In genomic region chr5:98455660-98456059, GRCh38 we compare ENCODE assay signal across 16 cellular contexts.
DNase-seq lines count a peak whose midpoint lies in the region; ATAC-seq and TF ChIP-seq lines count a peak whose summit lies in the region.
"Had no signal": no experiment of that assay in that cellular context is flagged by ENCODE, and none has a peak within 500 bp of the region (broad histone marks: within the 10 kb centered on the region; RNA-seq: fewer than 3 reads in every experiment).

No MANE protein-coding gene starts in this region.

- peaks cover 2 to 8% of the 10 kb centered on the region in 2 donors for H3K9me3 Mint-ChIP-seq in effector memory CD8-positive, alpha-beta T cell
- H3K9me3 Mint-ChIP-seq: activated CD8-positive, alpha-beta T cell treated with anti-CD3 and anti-CD28 coated beads for 36 hours had no signal

- peak overlapping the region; percentile 5 for H3K27ac ChIP-seq in foreskin keratinocyte
- H3K27ac ChIP-seq: coronary artery, psoas muscle, vagina had no signal

- no peak overlapping the region for H3K4me3 Mint-ChIP-seq in effector memory CD8-positive, alpha-beta T cell
- H3K4me3 Mint-ChIP-seq: activated CD8-positive, alpha-beta T cell treated with anti-CD3 and anti-CD28 coated beads for 36 hours had no signal

- no peaks in the 10 kb centered on the region for H3K27me3 Mint-ChIP-seq in effector memory CD8-positive, alpha-beta T cell

- no peak for TF ChIP-seq CTCF in foreskin keratinocyte (conservative IDR thresholded peaks at IDR 0.05)

- H3K27ac Mint-ChIP-seq in effector memory CD8-positive, alpha-beta T cell: no peak overlapping the region
- H3K27ac Mint-ChIP-seq: activated CD8-positive, alpha-beta T cell treated with anti-CD3 and anti-CD28 coated beads for 36 hours had no signal

- no peaks in the 10 kb centered on the region for H3K27me3 ChIP-seq in foreskin keratinocyte
- H3K27me3 ChIP-seq: esophagus muscularis mucosa, vagina had no signal

- peak; percentile 43 for DNase-seq in AG08395 (ENCODE audit: low spot score)
- DNase-seq in M059J (ENCODE audit: low read depth): peak; percentile 75
- DNase-seq in brain pericyte (ENCODE audit: low read depth, low spot score): peak; percentile 22
- DNase-seq in foreskin keratinocyte: no peak
- no peak for DNase-seq in effector memory CD8-positive, alpha-beta T cell
- DNase-seq in NCI-H69 (lab: John Stamatoyannopoulos, UW): no peak
- DNase-seq: activated CD8-positive, alpha-beta T cell treated with anti-CD3 and anti-CD28 coated beads for 36 hours; Caco-2; Kasumi-1; psoas muscle had no signal

- ATAC-seq in foreskin keratinocyte (peak; percentile 14), GM21528 (IDR thresholded peaks at IDR 0.05; ENCODE audit: low FRiP score, unreplicated experiment) (no peak), HG02678 (IDR thresholded peaks at IDR 0.05; ENCODE audit: unreplicated experiment) (no peak)
- ATAC-seq in effector memory CD8-positive, alpha-beta T cell (replicated peaks): no peak
- ATAC-seq: activated CD8-positive, alpha-beta T cell treated with anti-CD3 and anti-CD28 coated beads for 36 hours; left lobe of liver had no signal

- H3K4me1 Mint-ChIP-seq in effector memory CD8-positive, alpha-beta T cell (ENCODE audit: low read depth in 2 of 2): no peaks in the 10 kb centered on the region

- H3K36me3 Mint-ChIP-seq in effector memory CD8-positive, alpha-beta T cell (ENCODE audit: insufficient read depth): no peaks in the 10 kb centered on the region

- H3K4me1 ChIP-seq in foreskin keratinocyte: peaks cover 15% of the 10 kb centered on the region
- H3K4me1 ChIP-seq: Caco-2, psoas muscle, vagina had no signal

Comparison
In these comparisons a context has a peak if more than half of its experiments do, and no peak if none do; other contexts are left out.
1. DNase-seq: peak in AG08395 (single experiment), M059J (single experiment) and brain pericyte (single experiment); none in foreskin keratinocyte (0 of 2), effector memory CD8-positive, alpha-beta T cell (0 of 3) and NCI-H69 (single experiment).